20 cellular contexts compared by ENCODE assay signal in the genomic region with DNA sequence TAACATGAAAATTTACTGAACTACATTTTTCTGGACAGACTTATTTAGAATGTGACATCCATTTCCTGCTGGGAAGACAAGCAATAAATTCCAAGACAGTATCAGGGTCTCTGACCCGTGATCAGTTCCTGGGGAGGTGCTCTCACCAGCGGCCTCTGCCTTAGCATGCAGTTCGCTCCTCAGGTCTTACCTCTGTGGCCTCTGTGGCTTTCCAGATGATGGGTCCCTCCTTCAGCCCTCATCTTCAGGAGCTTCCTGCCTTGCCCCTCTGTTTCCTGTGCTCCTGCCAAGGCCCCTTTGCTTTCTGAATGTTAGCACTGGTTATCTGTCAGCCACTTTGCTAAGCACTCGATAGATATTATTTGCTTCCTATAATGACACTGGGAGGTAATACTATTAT.
DNase-seq lines count a peak whose midpoint lies in the region; ATAC-seq and TF ChIP-seq lines count a peak whose summit lies in the region.
"Had no signal": no experiment of that assay in that cellular context is flagged by ENCODE, and none has a peak within 500 bp of the region (broad histone marks: within the 10 kb centered on the region; RNA-seq: fewer than 3 reads in every experiment).

No MANE protein-coding gene starts in this region.

- H3K4me1 ChIP-seq in Loucy (ENCODE audit: insufficient read depth, low read length, poor library complexity, severe bottlenecking): peaks cover 23% of the 10 kb centered on the region

- H3K27me3 ChIP-seq in Loucy (ENCODE audit: insufficient read depth, low read length, poor library complexity, severe bottlenecking): no peaks in the 10 kb centered on the region

- peak overlapping the region; percentile 32; the same call in 1 of the 2 replicates for H2AFZ ChIP-seq in Loucy (ENCODE audit: low read length)

- peak overlapping the region; percentile 56 for H3K4me2 ChIP-seq in Loucy (ENCODE audit: low read depth, low read length, poor library complexity, severe bottlenecking)

- H3K4me3 ChIP-seq in Loucy (ENCODE audit: low read length, poor library complexity, severe bottlenecking): peak overlapping the region; percentile 13
- H3K4me3 ChIP-seq: GM12878 had no signal

- CTCF ChIA-PET in activated CD8-positive, alpha-beta T cell treated with anti-CD3 and anti-CD28 coated beads, Interleukin-2, amount 10 ng/mL, durations not matched to agents 7 days and 5 days (lab: Charles Lee): no interaction called here
- CTCF ChIA-PET in activated CD8-positive, alpha-beta T cell treated with anti-CD3 and anti-CD28 coated beads for 36 hours (lab: Charles Lee): interaction anchor here (1.3 kb wide), 1 partner anchor 18 kb away, joined by 3 read pairs; no protein-coding TSS in a partner anchor

- no peak overlapping the region for H3K9ac ChIP-seq in Loucy (ENCODE audit: low read depth, low read length, poor library complexity, severe bottlenecking)

- H3K4me3 Mint-ChIP-seq in activated CD8-positive, alpha-beta T cell treated with anti-CD3 and anti-CD28 coated beads, Interleukin-2, amount 10 ng/mL, durations not matched to agents 7 days and 5 days: no peak overlapping the region
- H3K4me3 Mint-ChIP-seq in activated CD8-positive, alpha-beta T cell treated with anti-CD3 and anti-CD28 coated beads for 36 hours: no peak overlapping the region

- H3K9me2 ChIP-seq in Loucy (replicated peaks; ENCODE audit: low read depth, low read length): no peaks in the 10 kb centered on the region

- ATAC-seq in activated CD8-positive, alpha-beta T cell treated with anti-CD3 and anti-CD28 coated beads, Interleukin-2, amount 10 ng/mL, durations not matched to agents 7 days and 5 days: peak; percentile 65
- no peak for ATAC-seq in activated CD8-positive, alpha-beta T cell treated with anti-CD3 and anti-CD28 coated beads for 36 hours
- ATAC-seq in HG02884 (IDR thresholded peaks at IDR 0.05; ENCODE audit: unreplicated experiment): no peak
- ATAC-seq: GM12878, Panc1 had no signal

- no peaks in the 10 kb centered on the region for H3K36me3 ChIP-seq in Loucy (ENCODE audit: insufficient read depth, low read length)

- peaks cover 39% of the 10 kb centered on the region for H3K4me1 Mint-ChIP-seq in activated CD8-positive, alpha-beta T cell treated with anti-CD3 and anti-CD28 coated beads, Interleukin-2, amount 10 ng/mL, durations not matched to agents 7 days and 5 days (ENCODE audit: low read depth)
- H3K4me1 Mint-ChIP-seq in activated CD8-positive, alpha-beta T cell treated with anti-CD3 and anti-CD28 coated beads for 36 hours (ENCODE audit: low read depth): peaks cover 8% of the 10 kb centered on the region

- peak overlapping the region; percentile 43 for H3K27ac Mint-ChIP-seq in activated CD8-positive, alpha-beta T cell treated with anti-CD3 and anti-CD28 coated beads, Interleukin-2, amount 10 ng/mL, durations not matched to agents 7 days and 5 days
- no peak overlapping the region for H3K27ac Mint-ChIP-seq in activated CD8-positive, alpha-beta T cell treated with anti-CD3 and anti-CD28 coated beads for 36 hours

- no peaks in the 10 kb centered on the region for H3K9me3 Mint-ChIP-seq in activated CD8-positive, alpha-beta T cell treated with anti-CD3 and anti-CD28 coated beads, Interleukin-2, amount 10 ng/mL, durations not matched to agents 7 days and 5 days (ENCODE audit: insufficient read depth)
- no peaks in the 10 kb centered on the region for H3K9me3 Mint-ChIP-seq in activated CD8-positive, alpha-beta T cell treated with anti-CD3 and anti-CD28 coated beads for 36 hours

- intact Hi-C loops in activated CD8-positive, alpha-beta T cell treated with anti-CD3 and anti-CD28 coated beads for 36 hours (cut with micrococcal nuclease): no loop called here

- POLR2A ChIA-PET in activated CD8-positive, alpha-beta T cell treated with anti-CD3 and anti-CD28 coated beads, Interleukin-2, amount 10 ng/mL, durations not matched to agents 7 days and 5 days (lab: Charles Lee): no interaction called here
- POLR2A ChIA-PET in activated CD8-positive, alpha-beta T cell treated with anti-CD3 and anti-CD28 coated beads for 36 hours (lab: Charles Lee): interaction anchor here (0.8 to 0.9 kb wide), 2 partner anchors 15 to 610 kb away, joined by 3 to 5 read pairs; no protein-coding TSS in a partner anchor

- peaks cover 3% of the 10 kb centered on the region for H3K36me3 Mint-ChIP-seq in activated CD8-positive, alpha-beta T cell treated with anti-CD3 and anti-CD28 coated beads, Interleukin-2, amount 10 ng/mL, durations not matched to agents 7 days and 5 days (ENCODE audit: low read depth)
- H3K36me3 Mint-ChIP-seq in activated CD8-positive, alpha-beta T cell treated with anti-CD3 and anti-CD28 coated beads for 36 hours (ENCODE audit: low read depth): no peaks in the 10 kb centered on the region

- H3F3A ChIP-seq in Loucy (ENCODE audit: low read depth): no peaks in the 10 kb centered on the region

- H3K27me3 Mint-ChIP-seq in activated CD8-positive, alpha-beta T cell treated with anti-CD3 and anti-CD28 coated beads, Interleukin-2, amount 10 ng/mL, durations not matched to agents 7 days and 5 days (ENCODE audit: low read depth): peaks cover 5% of the 10 kb centered on the region
- peaks cover 6% of the 10 kb centered on the region for H3K27me3 Mint-ChIP-seq in activated CD8-positive, alpha-beta T cell treated with anti-CD3 and anti-CD28 coated beads for 36 hours

- no peaks in the 10 kb centered on the region for H3K79me2 ChIP-seq in Loucy (ENCODE audit: insufficient read depth, low read length)

- DNase-seq in activated CD8-positive, alpha-beta T cell treated with anti-CD3 and anti-CD28 coated beads, Interleukin-2, amount 10 ng/mL, durations not matched to agents 7 days and 5 days: peak; percentile 47
- no peak for DNase-seq in activated CD8-positive, alpha-beta T cell treated with anti-CD3 and anti-CD28 coated beads for 36 hours
- DNase-seq in GDM1 (lab: John Stamatoyannopoulos, UW) (peak; percentile 53), renal cortical epithelial cell (ENCODE audit: low read depth) (peak; percentile 12), NCI-H1105 treated with DMSO at 0.1 percent for 48 hours (lab: John Stamatoyannopoulos, UW) (no peak)
- DNase-seq: 8988T, DMS53, H7, KG1, MV-4-11, NCI-H1694, NCI-H2081, NCI-H2171 treated with DMSO at 0.1 percent for 48 hours, NCI-H524 treated with DMSO at 0.1 percent for 48 hours, NCI-H82, SIG-M5 had no signal

- no peaks in the 10 kb centered on the region for H4K20me1 ChIP-seq in Loucy (ENCODE audit: insufficient read depth, low read length, poor library complexity, severe bottlenecking)

- TF ChIP-seq CTCF in activated CD8-positive, alpha-beta T cell treated with anti-CD3 and anti-CD28 coated beads for 36 hours (IDR thresholded peaks at IDR 0.05): no peak
- TF ChIP-seq CTCF in Loucy (conservative IDR thresholded peaks at IDR 0.05; ENCODE audit: low read length): no peak

- no peaks in the 10 kb centered on the region for H3K9me3 ChIP-seq in Loucy (ENCODE audit: insufficient read depth, low read depth, low read length)

Comparison
In these comparisons a context has a peak if more than half of its experiments do, and no peak if none do; other contexts are left out.
1. DNase-seq: peak in activated CD8-positive, alpha-beta T cell treated with anti-CD3 and anti-CD28 coated beads, Interleukin-2, amount 10 ng/mL, durations not matched to agents 7 days and 5 days (single experiment), GDM1 (single experiment) and renal cortical epithelial cell (single experiment); none in activated CD8-positive, alpha-beta T cell treated with anti-CD3 and anti-CD28 coated beads for 36 hours (single experiment) and NCI-H1105 treated with DMSO at 0.1 percent for 48 hours (single experiment).